Comparison of ENCODE assay signal across 8 cellular contexts in the genomic region with DNA sequence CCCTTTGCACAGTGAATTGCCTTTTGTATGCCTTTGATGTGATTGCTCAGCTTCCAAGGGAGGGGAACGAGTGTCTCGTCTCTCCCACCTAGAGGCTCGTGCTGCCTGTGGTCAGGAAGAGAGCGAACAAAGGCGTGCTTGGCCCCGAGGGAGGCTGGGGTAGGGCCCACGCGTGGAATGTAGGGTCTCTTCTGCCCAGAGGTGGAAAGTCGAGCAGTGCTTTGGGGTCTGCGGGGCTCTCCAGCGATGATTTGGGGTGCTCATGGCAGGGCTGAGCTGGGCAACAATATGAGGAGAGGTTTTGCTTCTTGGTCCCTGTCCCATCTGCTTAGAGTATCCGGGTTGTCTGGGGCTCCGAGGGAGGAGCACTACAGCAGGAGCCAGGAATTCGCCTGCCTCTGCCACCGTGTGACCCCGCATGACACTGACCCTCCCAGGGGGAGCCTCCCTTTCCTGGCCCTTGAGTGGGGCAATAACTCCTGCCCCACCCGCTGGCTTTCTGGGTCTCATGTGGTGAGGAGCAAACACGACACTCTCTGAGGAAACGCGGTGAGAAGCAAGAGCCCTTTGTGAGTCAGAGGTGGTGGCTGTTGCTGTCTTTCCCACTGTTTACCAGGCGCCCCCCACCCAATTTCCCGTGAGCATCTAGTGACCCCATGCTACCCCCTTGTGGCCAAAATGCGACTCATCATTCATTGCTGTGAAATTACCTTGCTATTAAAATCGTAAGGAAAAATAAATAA. TPM values are rescaled to one million over a fixed set of nuclear protein-coding genes. Genes with fewer than 3 reads are reported as not detected.
DNase-seq lines count a peak whose midpoint lies in the region; ATAC-seq and TF ChIP-seq lines count a peak whose summit lies in the region.

No MANE protein-coding gene starts in this region.

- H3K27me3 ChIP-seq in heart left ventricle = no peaks in the 10 kb centered on the region

- peaks cover 5 to 74% (median 50%) of the 10 kb centered on the region in 12 donors for H3K4me1 ChIP-seq in heart left ventricle
- no peaks in the 10 kb centered on the region for H3K4me1 ChIP-seq in urinary bladder (ENCODE audit: insufficient read depth)

- 16 to 23% (median 17%) methylated on average over 24 of the region's 24 CpGs for WGBS in heart left ventricle, 4 donors
- WGBS in urinary bladder = 27% methylated on average over 24 of the region's 24 CpGs

- intact Hi-C loops in activated naive CD4-positive, alpha-beta T cell treated with anti-CD3 and anti-CD28 coated beads for 36 hours (cut with micrococcal nuclease) = loop anchor here (1.0 to 10.0 kb wide), 2 partner anchors 156 to 302 kb away; no protein-coding TSS in a partner anchor
- intact Hi-C loops in heart left ventricle (cut with DNase I) = loop anchor here (1.0 to 10.0 kb wide), 19 partner anchors 38 to 983 kb away; a partner anchor contains a TSS

- no peaks in the 10 kb centered on the region for H3K9me3 ChIP-seq in heart left ventricle

- no peaks in the 10 kb centered on the region for H3K27me3 Mint-ChIP-seq in HFFc6 (ENCODE audit: insufficient read depth)
- H3K27me3 Mint-ChIP-seq in activated naive CD4-positive, alpha-beta T cell treated with anti-CD3 and anti-CD28 coated beads for 36 hours (ENCODE audit: low read depth) = no peaks in the 10 kb centered on the region
- H3K27me3 Mint-ChIP-seq in progenitor cell of endocrine pancreas = no peaks in the 10 kb centered on the region

- CTCF ChIA-PET in RWPE1 (lab: Yijun Ruan, JAX) = interaction anchor here (0.5 to 0.7 kb wide), 3 partner anchors 197 to 594 kb away, joined by 3 to 7 read pairs (median 7); no protein-coding TSS in a partner anchor
- CTCF ChIA-PET in activated naive CD4-positive, alpha-beta T cell treated with anti-CD3 and anti-CD28 coated beads for 36 hours (lab: Charles Lee) = interaction anchor here (0.6 to 4.9 kb wide), 12 partner anchors 8 to 1546 kb away, joined by 3 to 54 read pairs (median 4); no protein-coding TSS in a partner anchor

- DNase-seq in AG08396 (ENCODE audit: low spot score) = peak; percentile 29
- DNase-seq in HFFc6 = peak; percentile 57
- DNase-seq in RWPE1 (ENCODE audit: low spot score) = peak; percentile 44
- DNase-seq in activated naive CD4-positive, alpha-beta T cell treated with anti-CD3 and anti-CD28 coated beads for 36 hours = peak; percentile 85
- DNase-seq in heart left ventricle = peak in 4 of 5 donors; percentile 46 to 66 (median 55)
- peak; percentile 57 for DNase-seq in progenitor cell of endocrine pancreas (ENCODE audit: low spot score, unreplicated experiment)
- no peak for DNase-seq in NOMO-1 treated with DMSO at 0.1 percent for 48 hours (lab: John Stamatoyannopoulos, UW; ENCODE audit: unreplicated experiment)

- peak; percentile 7 to 65 (median 18) for ATAC-seq in heart left ventricle

- TF ChIP-seq CTCF in HFFc6 (IDR thresholded peaks at IDR 0.05) (peak; percentile 88), RWPE1 (conservative IDR thresholded peaks at IDR 0.05; ENCODE audit: low read depth) (peak; percentile 59), heart left ventricle (IDR thresholded peaks at IDR 0.05) (peak; percentile 47 to 77 (median 70)), progenitor cell of endocrine pancreas (IDR thresholded peaks at IDR 0.05; ENCODE audit: unreplicated experiment) (peak; percentile 80)

- H3K4me3 ChIP-seq in heart left ventricle = peak overlapping the region in 10 of 12 donors; percentile 12 to 43 (median 32)
- H3K4me3 ChIP-seq in urinary bladder (ENCODE audit: low read depth, low read length) = no peak overlapping the region

- H3K4me3 Mint-ChIP-seq in HFFc6 = peak overlapping the region; percentile 49; the same call in 1 of the 2 replicates
- H3K4me3 Mint-ChIP-seq in activated naive CD4-positive, alpha-beta T cell treated with anti-CD3 and anti-CD28 coated beads for 36 hours = peak overlapping the region; percentile 61
- peak overlapping the region; percentile 34 for H3K4me3 Mint-ChIP-seq in progenitor cell of endocrine pancreas (ENCODE audit: low read depth)

- H3K36me3 Mint-ChIP-seq in HFFc6 (ENCODE audit: low read depth) (no peaks in the 10 kb centered on the region), progenitor cell of endocrine pancreas (ENCODE audit: insufficient read depth) (no peaks in the 10 kb centered on the region)
- no peaks in the 10 kb centered on the region for H3K36me3 Mint-ChIP-seq in activated naive CD4-positive, alpha-beta T cell treated with anti-CD3 and anti-CD28 coated beads for 36 hours (ENCODE audit: low read depth)

- H3K4me1 Mint-ChIP-seq in HFFc6 (ENCODE audit: low read depth) (peaks cover 100% of the 10 kb centered on the region), progenitor cell of endocrine pancreas (ENCODE audit: low read depth) (peaks cover 49% of the 10 kb centered on the region)
- peaks cover 48% of the 10 kb centered on the region for H3K4me1 Mint-ChIP-seq in activated naive CD4-positive, alpha-beta T cell treated with anti-CD3 and anti-CD28 coated beads for 36 hours (ENCODE audit: low read depth)

- H3K9me3 Mint-ChIP-seq in HFFc6 (no peaks in the 10 kb centered on the region), progenitor cell of endocrine pancreas (ENCODE audit: low read depth) (no peaks in the 10 kb centered on the region)
- H3K9me3 Mint-ChIP-seq in activated naive CD4-positive, alpha-beta T cell treated with anti-CD3 and anti-CD28 coated beads for 36 hours = no peaks in the 10 kb centered on the region

- peak overlapping the region; percentile 90 for H3K27ac ChIP-seq in RWPE1
- H3K27ac ChIP-seq in heart left ventricle = peak overlapping the region; percentile 68 to 88 (median 80)
- H3K27ac ChIP-seq in urinary bladder (ENCODE audit: low read depth) = peak overlapping the region; percentile 68

- TF ChIP-seq POLR2A in heart left ventricle (IDR thresholded peaks at IDR 0.05) = no peak

- H3K36me3 ChIP-seq in heart left ventricle (no peaks in the 10 kb centered on the region), urinary bladder (ENCODE audit: insufficient read depth) (no peaks in the 10 kb centered on the region)

- POLR2A ChIA-PET in RWPE1 (lab: Yijun Ruan, JAX; ENCODE audit: low non-redundant PET) = no interaction called here

- H3K27ac Mint-ChIP-seq in HFFc6 = peak overlapping the region; percentile 94
- H3K27ac Mint-ChIP-seq in activated naive CD4-positive, alpha-beta T cell treated with anti-CD3 and anti-CD28 coated beads for 36 hours = peak overlapping the region; percentile 98
- H3K27ac Mint-ChIP-seq in progenitor cell of endocrine pancreas = peak overlapping the region; percentile 95

RNA-seq across cellular contexts. Expression of a gene that starts 29.6 kb away (rescaled TPM):
- 10 to 100 TPM; 47.4 to 74.3 (median 65.1) TPM for total RNA-seq in HFFc6 (2021; fragmentation: NEBNext Ultra II Directional; extraction: Animal tissue kit (Norgen Biotek cat#: 25700))
- total RNA-seq in activated naive CD4-positive, alpha-beta T cell treated with anti-CD3 and anti-CD28 coated beads for 36 hours = 100 to 1,000 TPM; 206 to 214 TPM
- total RNA-seq in heart left ventricle (10 to 100 TPM; 15.5 to 66.7 (median 26.8) TPM), progenitor cell of endocrine pancreas (155 and 157 TPM in 2 replicates), urinary bladder (214 TPM)
- polyA plus RNA-seq in heart left ventricle (10 to 100 TPM; 19.4 to 25.3 TPM), urinary bladder (68.1 TPM)
